ENCODE assay signal across 8 cellular contexts in genomic region chr1:155137129-155137528, GRCh38. TPM values are rescaled to one million over a fixed set of nuclear protein-coding genes. Genes with fewer than 3 reads are reported as not detected.
DNase-seq lines count a peak whose midpoint lies in the region; ATAC-seq, FAIRE-seq and TF ChIP-seq lines count a peak whose summit lies in the region.

No MANE protein-coding gene starts in this region.

- FAIRE-seq in pancreas (lab: Jason Lieb, UNC) = no peak

- H3K27ac Mint-ChIP-seq in Calu3 (ENCODE audit: unreplicated experiment) = peak overlapping the region; percentile 97

- peaks cover 81% of the 10 kb centered on the region for H3K36me3 Mint-ChIP-seq in Calu3 (ENCODE audit: insufficient read depth, unreplicated experiment)

- peak overlapping the region; percentile 92 to 98 (median 98) for H3K27ac ChIP-seq in Peyer's patch
- H3K27ac ChIP-seq in pancreas = peak overlapping the region in 3 of 4 donors; percentile 98 to 99 (median 99)

- peak overlapping the region in 2 of 4 donors; percentile 63 to 87 for H3K4me3 ChIP-seq in Peyer's patch
- peak overlapping the region; percentile 87 for H3K4me3 ChIP-seq in epithelial cell of proximal tubule (ENCODE audit: low read depth, low read length)
- peak overlapping the region in 2 of 4 donors; percentile 54 to 63 for H3K4me3 ChIP-seq in pancreas

- WGBS in pancreas, 2 donors = 43 to 48% methylated on average over 1 of the region's 1 CpG

- H3K4me1 Mint-ChIP-seq in Calu3 (ENCODE audit: low read depth, unreplicated experiment) = peaks cover 38% of the 10 kb centered on the region

- CTCF ChIA-PET in Calu3 (lab: Charles Lee) = no interaction called here

- H3K27me3 Mint-ChIP-seq in Calu3 (ENCODE audit: unreplicated experiment) = peaks cover 9% of the 10 kb centered on the region

- no peak for TF ChIP-seq CTCF in Calu3 (IDR thresholded peaks at IDR 0.05; ENCODE audit: unreplicated experiment)
- no peak for TF ChIP-seq CTCF in Peyer's patch (IDR thresholded peaks at IDR 0.05)
- TF ChIP-seq CTCF in epithelial cell of proximal tubule (conservative IDR thresholded peaks at IDR 0.05; ENCODE audit: low read depth, low read length) = no peak
- no peak for TF ChIP-seq CTCF in pancreas (IDR thresholded peaks at IDR 0.05)

- no peaks in the 10 kb centered on the region for H3K9me3 Mint-ChIP-seq in Calu3 (ENCODE audit: low read depth, unreplicated experiment)

- ATAC-seq in pancreas = no peak

- TF ChIP-seq POLR2A in Peyer's patch (IDR thresholded peaks at IDR 0.05) = no peak

- intact Hi-C loops in Calu3 (cut with micrococcal nuclease; ENCODE audit: unreplicated experiment) (no loop called here), pancreas (cut with DNase I) (no loop called here)

- H3K9me3 ChIP-seq in Peyer's patch (no peaks in the 10 kb centered on the region), pancreas (no peaks in the 10 kb centered on the region)

- H3K4me1 ChIP-seq in Peyer's patch (peaks cover 0 to 54% (median 13%) of the 10 kb centered on the region in 4 donors), pancreas (peaks cover 20 to 47% (median 29%) of the 10 kb centered on the region in 3 donors)

- BruUV-seq in Calu3 (replicated peaks; lab: Mats Ljungman, UMichigan) = no TSS peak

- H3K36me3 ChIP-seq in Peyer's patch = peaks cover 0 to 27% (median 0%) of the 10 kb centered on the region in 3 donors
- H3K36me3 ChIP-seq in pancreas = peaks cover 0 to 22% (median 12%) of the 10 kb centered on the region in 3 donors

- H3K27me3 ChIP-seq in Peyer's patch (no peaks in the 10 kb centered on the region), pancreas (no peaks in the 10 kb centered on the region)

- peak overlapping the region; percentile 86 for H3K4me3 Mint-ChIP-seq in Calu3 (ENCODE audit: low read depth, unreplicated experiment)

- DNase-seq in Calu3 (no peak), Peyer's patch (no peak), epithelial cell of proximal tubule (ENCODE audit: low read depth) (no peak), pancreas (no peak), NCI-H1930 (lab: John Stamatoyannopoulos, UW) (no peak), putamen (ENCODE audit: low spot score) (no peak), DMS153 (lab: John Stamatoyannopoulos, UW) (no peak)
- DNase-seq in activated effector memory CD4-positive, alpha-beta T cell treated with anti-CD3 and anti-CD28 coated beads, Interleukin-2, amount 50 U/mL, for 16 hours = no peak

RNA-seq across cellular contexts. Expression of gene SLC50A1, which starts 1.5 kb away (rescaled TPM):
- 68.5 and 72.0 TPM in 2 replicates for total RNA-seq in Calu3 (2022)
- total RNA-seq in Peyer's patch = 10 to 100 TPM; 42.5 to 83.3 (median 46.7) TPM
- 32.7 and 37.7 TPM in 2 replicates for total RNA-seq in epithelial cell of proximal tubule
- 10 to 100 TPM; 18.7 to 33.3 (median 26.2) TPM for total RNA-seq in pancreas
- 10 to 100 TPM; 32.8 to 33.0 TPM for polyA plus RNA-seq in pancreas

RNA-seq across cellular contexts. Expression of gene DPM3, which starts 3.2 kb away (rescaled TPM):
- total RNA-seq in Calu3 (2022) (38.7 and 41.1 TPM in 2 replicates), Peyer's patch (10 to 100 TPM; 33.5 to 89.2 (median 65.0) TPM), epithelial cell of proximal tubule (28.6 and 77.8 TPM in 2 replicates), pancreas (10 to 100 TPM; 39.4 to 46.5 (median 42.3) TPM)
- polyA plus RNA-seq in pancreas = 100 to 1,000 TPM; 211 to 227 TPM

RNA-seq across cellular contexts. Expression of gene EFNA1, which starts 9.5 kb away (rescaled TPM):
- total RNA-seq in Calu3 (2022) (33.7 and 41.7 TPM in 2 replicates), Peyer's patch (100 to 1,000 TPM in 3 of 4 donors, 10 to 100 TPM in 1; 13.2 to 166 (median 145) TPM), epithelial cell of proximal tubule (26.3 and 45.3 TPM in 2 replicates), pancreas (10 to 100 TPM; 19.5 to 45.9 (median 30.4) TPM)
- 10 to 100 TPM; 47.9 to 91.7 TPM for polyA plus RNA-seq in pancreas

RNA-seq across cellular contexts. Expression of gene KRTCAP2, which starts 36.0 kb away (rescaled TPM):
- total RNA-seq in Calu3 (2022) = 236 TPM in 2 replicates
- total RNA-seq in Peyer's patch = 100 to 1,000 TPM; 111 to 137 (median 117) TPM
- 170 and 193 TPM in 2 replicates for total RNA-seq in epithelial cell of proximal tubule
- total RNA-seq in pancreas = 100 to 1,000 TPM in 4 of 6 donors, 10 to 100 TPM in 2; 91.8 to 119 (median 102) TPM
- polyA plus RNA-seq in pancreas = 100 to 1,000 TPM; 182 to 238 TPM

RNA-seq across cellular contexts. Expression of gene TRIM46, which starts 36.5 kb away (rescaled TPM):
- total RNA-seq in Calu3 (2022) = 1.1 and 1.8 TPM in 2 replicates
- not detected for total RNA-seq in Peyer's patch
- 3.4 and 9.4 TPM in 2 replicates for total RNA-seq in epithelial cell of proximal tubule
- under 1 TPM; 0.19 to 0.59 (median 0.33) TPM for total RNA-seq in pancreas
- polyA plus RNA-seq in pancreas = 1 to 10 TPM; 1.2 to 4.1 TPM
